12 cellular contexts compared by ENCODE assay signal in genomic region chr12:13536219-13536910, GRCh38.
DNase-seq lines count a peak whose midpoint lies in the region; ATAC-seq and TF ChIP-seq lines count a peak whose summit lies in the region.
"Had no signal": no experiment of that assay in that cellular context is flagged by ENCODE, and none has a peak within 500 bp of the region (broad histone marks: within the 10 kb centered on the region; RNA-seq: fewer than 3 reads in every experiment).

No MANE protein-coding gene starts in this region.

- DNase-seq in CD4-positive, CD25-positive, alpha-beta regulatory T cell: no peak
- no peak for DNase-seq in nucleus accumbens (lab: John Stamatoyannopoulos, UW)
- no peak for DNase-seq in NCI-H345 treated with DMSO at 0.1 percent for 48 hours (lab: John Stamatoyannopoulos, UW; ENCODE audit: unreplicated experiment)
- DNase-seq in NCI-H2171 (lab: John Stamatoyannopoulos, UW): no peak
- DNase-seq in Caco-2: no peak
- DNase-seq: central memory CD4-positive, alpha-beta T cell; heart right ventricle; SJCRH30 had no signal

- CTCF ChIA-PET in Caco-2 (lab: Charles Lee): interaction anchor here (2.5 to 2.6 kb wide), 2 partner anchors 174 to 281 kb away, joined by 23 to 29 read pairs; no protein-coding TSS in a partner anchor

- H3K27me3 ChIP-seq in CD4-positive, CD25-positive, alpha-beta regulatory T cell (ENCODE audit: control insufficient read depth, insufficient read depth, low read length): no peaks in the 10 kb centered on the region
- no peaks in the 10 kb centered on the region for H3K27me3 ChIP-seq in Caco-2 (replicated peaks; ENCODE audit: control insufficient read depth, insufficient read depth, low read length)
- H3K27me3 ChIP-seq: SJCRH30 had no signal

- H3K27ac Mint-ChIP-seq in CD4-positive, CD25-positive, alpha-beta regulatory T cell: no peak overlapping the region
- no peak overlapping the region for H3K27ac Mint-ChIP-seq in Caco-2 (ENCODE audit: unreplicated experiment)
- H3K27ac Mint-ChIP-seq: naive thymus-derived CD8-positive, alpha-beta T cell had no signal

- H3K4me1 ChIP-seq in CD4-positive, CD25-positive, alpha-beta regulatory T cell (ENCODE audit: control insufficient read depth, insufficient read depth, low read length, poor library complexity, severe bottlenecking): no peaks in the 10 kb centered on the region
- H3K4me1 ChIP-seq in Caco-2: no peaks in the 10 kb centered on the region; the same call in 1 of the 2 replicates

- H3K27me3 Mint-ChIP-seq in CD4-positive, CD25-positive, alpha-beta regulatory T cell: peaks cover 4% of the 10 kb centered on the region
- H3K27me3 Mint-ChIP-seq in Caco-2 (ENCODE audit: insufficient read depth, unreplicated experiment): no peaks in the 10 kb centered on the region

- peak; percentile 56 to 66 for ATAC-seq in CD4-positive, CD25-positive, alpha-beta regulatory T cell (ENCODE audit: low read depth in 2 of 2)
- peak; percentile 98 for ATAC-seq in GM19023 (IDR thresholded peaks at IDR 0.05; ENCODE audit: unreplicated experiment)
- peak; percentile 93 for ATAC-seq in HG02642 (IDR thresholded peaks at IDR 0.05; ENCODE audit: poor library complexity, unreplicated experiment)
- ATAC-seq in HG03521 (IDR thresholded peaks at IDR 0.05; ENCODE audit: unreplicated experiment): peak; percentile 90
- ATAC-seq: heart right ventricle had no signal

- no peak overlapping the region for H3K27ac ChIP-seq in CD4-positive, CD25-positive, alpha-beta regulatory T cell (ENCODE audit: insufficient read depth, low read length, poor library complexity, severe bottlenecking)
- H3K27ac ChIP-seq: heart right ventricle, SJCRH30 had no signal

- no peak for TF ChIP-seq CTCF in Caco-2 (IDR thresholded peaks at IDR 0.05; ENCODE audit: insufficient read depth in 1 of 2, low read depth in 1 of 2, low read length in 1 of 2, severe bottlenecking in 1 of 2, unreplicated experiment in 1 of 2)

- no peak overlapping the region for H3K4me3 Mint-ChIP-seq in CD4-positive, CD25-positive, alpha-beta regulatory T cell
- H3K4me3 Mint-ChIP-seq in Caco-2 (ENCODE audit: unreplicated experiment): no peak overlapping the region
- H3K4me3 Mint-ChIP-seq: naive thymus-derived CD8-positive, alpha-beta T cell had no signal

- no peaks in the 10 kb centered on the region for H3K36me3 Mint-ChIP-seq in CD4-positive, CD25-positive, alpha-beta regulatory T cell
- no peaks in the 10 kb centered on the region for H3K36me3 Mint-ChIP-seq in Caco-2 (ENCODE audit: insufficient read depth, unreplicated experiment)
- H3K36me3 Mint-ChIP-seq: naive thymus-derived CD8-positive, alpha-beta T cell had no signal

- H3K9me3 ChIP-seq in CD4-positive, CD25-positive, alpha-beta regulatory T cell (ENCODE audit: control insufficient read depth in 2 of 2, low read length in 2 of 2): no peaks in the 10 kb centered on the region
- H3K9me3 ChIP-seq in Caco-2: no peaks in the 10 kb centered on the region
- H3K9me3 ChIP-seq: heart right ventricle, SJCRH30 had no signal

- POLR2A ChIA-PET in Caco-2 (lab: Charles Lee): no interaction called here

- no peaks in the 10 kb centered on the region for H3K9me3 Mint-ChIP-seq in CD4-positive, CD25-positive, alpha-beta regulatory T cell
- no peaks in the 10 kb centered on the region for H3K9me3 Mint-ChIP-seq in Caco-2 (ENCODE audit: unreplicated experiment)

- intact Hi-C loops in Caco-2 (cut with micrococcal nuclease; ENCODE audit: unreplicated experiment): loop anchor here (10.0 kb wide), 1 partner anchor 408 kb away; no protein-coding TSS in a partner anchor

- BruUV-seq in Caco-2 (replicated peaks; lab: Mats Ljungman, UMichigan): no TSS peak

- H3K4me1 Mint-ChIP-seq in CD4-positive, CD25-positive, alpha-beta regulatory T cell: peaks cover 0 to 2% (median 0%) of the 10 kb centered on the region in 4 donors
- H3K4me1 Mint-ChIP-seq in Caco-2 (ENCODE audit: low read depth, unreplicated experiment): no peaks in the 10 kb centered on the region

- H3K4me3 ChIP-seq in CD4-positive, CD25-positive, alpha-beta regulatory T cell (ENCODE audit: low read depth, low read length): no peak overlapping the region
- no peak overlapping the region for H3K4me3 ChIP-seq in Caco-2 (ENCODE audit: low read depth, low read length)
- H3K4me3 ChIP-seq: heart right ventricle, SJCRH30 had no signal

- H3K36me3 ChIP-seq in CD4-positive, CD25-positive, alpha-beta regulatory T cell (ENCODE audit: control insufficient read depth, insufficient read depth, low read length): no peaks in the 10 kb centered on the region
- no peaks in the 10 kb centered on the region for H3K36me3 ChIP-seq in Caco-2 (ENCODE audit: control insufficient read depth, insufficient read depth, low read length)
- H3K36me3 ChIP-seq: heart right ventricle, SJCRH30 had no signal
